ENCODE assay signal across 20 cellular contexts in the genomic region with DNA sequence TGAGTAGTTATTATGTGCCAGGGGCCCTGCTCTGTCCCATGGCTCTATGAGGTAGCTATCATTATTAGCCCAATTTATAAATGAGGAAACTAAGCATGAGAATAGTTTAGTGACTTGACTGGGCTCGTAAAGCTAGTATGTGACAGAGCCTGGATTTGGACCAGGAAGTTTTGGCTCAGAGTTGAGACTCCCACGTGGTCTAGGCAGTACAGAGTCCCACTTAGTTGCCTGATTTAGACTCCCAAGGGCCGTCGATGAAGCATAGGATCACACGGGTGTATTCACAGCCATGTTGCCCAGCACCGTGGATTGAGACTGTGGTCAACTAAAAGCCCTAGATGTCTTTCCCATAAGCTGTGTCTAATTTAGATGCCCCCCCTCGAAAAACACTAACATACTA.
"Had no signal": no experiment of that assay in that cellular context is flagged by ENCODE, and none has a peak within 500 bp of the region (broad histone marks: within the 10 kb centered on the region; RNA-seq: fewer than 3 reads in every experiment).

No MANE protein-coding gene starts in this region.

- H3K4me3 ChIP-seq: coronary artery, left lung, mucosa of descending colon, smooth muscle cell, suprapubic skin, thyroid gland had no signal

- DNase-seq: effector CD4-positive, alpha-beta T cell; endodermal cell; erythroblast; foreskin keratinocyte; head of caudate nucleus; hypothalamus; kidney glomerular epithelial cell; left lung; mucosa of descending colon; naive thymus-derived CD8-positive, alpha-beta T cell; stimulated activated CD4-positive, alpha-beta T cell treated with anti-CD3 and anti-CD28 coated beads, Interleukin-2, amount 100 ng/mL, for 48 hours; stimulated activated naive CD8-positive, alpha-beta T cell treated with anti-CD3 and anti-CD28 coated beads, Interleukin-15, Interleukin-2, amounts not matched to agents 100 U/mL and 50 U/mL, for 24 hours; thyroid gland had no signal

- ATAC-seq: foreskin keratinocyte; left lung; mucosa of descending colon; naive thymus-derived CD8-positive, alpha-beta T cell; stimulated activated naive CD8-positive, alpha-beta T cell treated with anti-CD3 and anti-CD28 coated beads, Interleukin-15, Interleukin-2, amounts not matched to agents 100 U/mL and 50 U/mL, for 24 hours had no signal

- H3K9me3 ChIP-seq: left lung, mucosa of descending colon, neutrophil, suprapubic skin, thyroid gland had no signal

- FAIRE-seq: endothelial cell of umbilical vein, islet of Langerhans, urothelium cell line had no signal

- H3K36me3 ChIP-seq: left lung, neutrophil, suprapubic skin, thyroid gland had no signal

- H3K27ac ChIP-seq: coronary artery, foreskin keratinocyte, left lung, neutrophil, suprapubic skin, thyroid gland had no signal

- H3K27me3 ChIP-seq: left lung, suprapubic skin, thyroid gland had no signal

- H3K4me2 ChIP-seq: smooth muscle cell had no signal

- H3K4me1 ChIP-seq: foreskin keratinocyte, left lung, suprapubic skin, thyroid gland had no signal
